In genomic region chr6:16337280-16337975, GRCh38 we compare ENCODE assay signal across 10 cellular contexts.
A peak's percentile ranks its signal among the peaks of the same experiment; 100 is the strongest.
DNase-seq lines count a peak whose midpoint lies in the region; ATAC-seq and TF ChIP-seq lines count a peak whose summit lies in the region.
"Had no signal": no experiment of that assay in that cellular context is flagged by ENCODE, and none has a peak within 500 bp of the region (broad histone marks: within the 10 kb centered on the region; RNA-seq: fewer than 3 reads in every experiment).

No MANE protein-coding gene starts in this region.

- no peak for ATAC-seq in GM19397 (IDR thresholded peaks at IDR 0.05; ENCODE audit: unreplicated experiment)
- no peak for ATAC-seq in GM19463 (IDR thresholded peaks at IDR 0.05; ENCODE audit: unreplicated experiment)
- ATAC-seq in HG03457 (IDR thresholded peaks at IDR 0.05; ENCODE audit: unreplicated experiment) = no peak

- DNase-seq in NCI-H524 (lab: John Stamatoyannopoulos, UW) (peak; percentile 3 to 61), NCI-H524 treated with DMSO at 0.1 percent for 48 hours (lab: John Stamatoyannopoulos, UW) (no peak), epithelial cell of esophagus (ENCODE audit: low read depth) (peak; percentile 37), middle frontal gyrus (ENCODE audit: extremely low spot score, low spot score) (peak; percentile 58), vagina (ENCODE audit: extremely low spot score in 2 of 2) (no peak)

- intact Hi-C loops in vagina (cut with DNase I) = loop anchor here (5.0 to 10.0 kb wide), 2 partner anchors 70 to 167 kb away; no protein-coding TSS in a partner anchor

- TF ChIP-seq CTCF in epithelial cell of esophagus (IDR thresholded peaks at IDR 0.05; ENCODE audit: insufficient read depth, low read depth, low read length, missing control alignments) = no peak
- no peak for TF ChIP-seq CTCF in vagina (IDR thresholded peaks at IDR 0.05)

- no peak overlapping the region for H3K4me3 ChIP-seq in epithelial cell of esophagus (ENCODE audit: low read length)
- no peak overlapping the region for H3K4me3 ChIP-seq in vagina
- H3K4me3 ChIP-seq: cardiac muscle cell, neural progenitor cell had no signal

- no peak for TF ChIP-seq POLR2A in vagina (IDR thresholded peaks at IDR 0.05)

- peaks cover 71% of the 10 kb centered on the region for H3K4me1 ChIP-seq in vagina

- H3K9me3 ChIP-seq in vagina = no peaks in the 10 kb centered on the region

- H3K36me3 ChIP-seq in vagina = no peaks in the 10 kb centered on the region
- H3K36me3 ChIP-seq: cardiac muscle cell, neural progenitor cell had no signal

- H3K27me3 ChIP-seq in vagina = no peaks in the 10 kb centered on the region
- H3K27me3 ChIP-seq: cardiac muscle cell, neural progenitor cell had no signal

- peak overlapping the region; percentile 65 for H3K27ac ChIP-seq in vagina
- H3K27ac ChIP-seq: cardiac muscle cell, neural progenitor cell had no signal

Comparison
In these comparisons a context has a peak if more than half of its experiments do, and no peak if none do; other contexts are left out.
1. DNase-seq: peak in NCI-H524 (2 of 2), epithelial cell of esophagus (single experiment) and middle frontal gyrus (single experiment); none in NCI-H524 treated with DMSO at 0.1 percent for 48 hours (single experiment) and vagina (0 of 2).